In genomic region chr14:85519661-85520305, GRCh38 we compare ENCODE assay signal across 1 cellular context.
A peak's percentile ranks its signal among the peaks of the same experiment; 100 is the strongest.
TF ChIP-seq lines count a peak whose summit lies in the region.

No MANE protein-coding gene starts in this region.

TF ChIP-seq in HepG2, 621 proteins besides CTCF, POLR2A, EP300 and RAD21 (continues in another document):
- TF ChIP-seq IRF2 (CRISPR knock-in tag; IDR thresholded peaks at IDR 0.05) (peak; percentile 69; the same call in 1 of the 2 replicates), FOXO1 (CRISPR knock-in tag; IDR thresholded peaks at IDR 0.05) (peak; percentile 79), ZNF614 (CRISPR knock-in tag; IDR thresholded peaks at IDR 0.05; ENCODE audit: borderline replicate concordance) (0 out of 2 replicates have a peak, but pooled peaks have one; percentile 48), ZNF441 (CRISPR knock-in tag; IDR thresholded peaks at IDR 0.05; ENCODE audit: borderline replicate concordance) (0 out of 2 replicates have a peak, but pooled peaks have one; percentile 23), ASH2L (IDR thresholded peaks at IDR 0.05; ENCODE audit: insufficient read length, low read depth, low read length) (peak; percentile 35), NR2F1 (CRISPR knock-in tag; IDR thresholded peaks at IDR 0.05) (peak in 1 of 2 experiments; percentile 31; a peak in 1 of 4 replicates), MEIS1 (CRISPR knock-in tag; IDR thresholded peaks at IDR 0.05; ENCODE audit: borderline replicate concordance) (0 out of 2 replicates have a peak, but pooled peaks have one; percentile 81), ZNF747 (CRISPR knock-in tag; IDR thresholded peaks at IDR 0.05; ENCODE audit: borderline replicate concordance) (no peak), SAP130 (CRISPR knock-in tag; IDR thresholded peaks at IDR 0.05; ENCODE audit: low read depth) (peak; percentile 80), HNF4A (CRISPR knock-in tag; IDR thresholded peaks at IDR 0.05) (peak; percentile 97), ZBTB20 (CRISPR knock-in tag; IDR thresholded peaks at IDR 0.05; ENCODE audit: borderline replicate concordance, low read depth) (peak; percentile 89; the same call in 1 of the 2 replicates), RCOR2 (CRISPR knock-in tag; IDR thresholded peaks at IDR 0.05) (peak; percentile 70; the same call in 1 of the 2 replicates), HDAC1 (CRISPR knock-in tag; IDR thresholded peaks at IDR 0.05) (0 out of 2 replicates have a peak, but pooled peaks have one; percentile 37), ZNF652 (CRISPR knock-in tag; IDR thresholded peaks at IDR 0.05; ENCODE audit: borderline replicate concordance, low read depth) (peak; percentile 87), ZUFSP (CRISPR knock-in tag; IDR thresholded peaks at IDR 0.05; ENCODE audit: borderline replicate concordance) (no peak), CEBPB (IDR thresholded peaks at IDR 0.05; ENCODE audit: borderline replicate concordance, low read depth, low read length) (peak; percentile 73; the same call in 1 of the 2 replicates), EHMT2 (IDR thresholded peaks at IDR 0.05; ENCODE audit: borderline replicate concordance, low read depth, low read length) (peak; percentile 49; the same call in 1 of the 2 replicates), NR2F2 (IDR thresholded peaks at IDR 0.05; ENCODE audit: borderline replicate concordance, low read depth) (0 out of 2 replicates have a peak, but pooled peaks have one; percentile 40), BRF2 (CRISPR knock-in tag; IDR thresholded peaks at IDR 0.05) (peak; percentile 54; the same call in 1 of the 2 replicates), AHDC1 (CRISPR knock-in tag; IDR thresholded peaks at IDR 0.05; ENCODE audit: borderline replicate concordance) (peak; percentile 97), DPF2 (CRISPR knock-in tag; IDR thresholded peaks at IDR 0.05; ENCODE audit: borderline replicate concordance, low read depth) (peak; percentile 87), NCOR1 (IDR thresholded peaks at IDR 0.05; ENCODE audit: borderline replicate concordance, low read length) (peak; percentile 85; the same call in 1 of the 2 replicates), CREM (IDR thresholded peaks at IDR 0.05) (peak; percentile 62; the same call in 1 of the 2 replicates), CREM (CRISPR knock-in tag; IDR thresholded peaks at IDR 0.05) (no peak), CREB1 (IDR thresholded peaks at IDR 0.05) (no peak), CREB1 (CRISPR knock-in tag; IDR thresholded peaks at IDR 0.05) (peak; percentile 46)
- TF ChIP-seq, protein P1, sequence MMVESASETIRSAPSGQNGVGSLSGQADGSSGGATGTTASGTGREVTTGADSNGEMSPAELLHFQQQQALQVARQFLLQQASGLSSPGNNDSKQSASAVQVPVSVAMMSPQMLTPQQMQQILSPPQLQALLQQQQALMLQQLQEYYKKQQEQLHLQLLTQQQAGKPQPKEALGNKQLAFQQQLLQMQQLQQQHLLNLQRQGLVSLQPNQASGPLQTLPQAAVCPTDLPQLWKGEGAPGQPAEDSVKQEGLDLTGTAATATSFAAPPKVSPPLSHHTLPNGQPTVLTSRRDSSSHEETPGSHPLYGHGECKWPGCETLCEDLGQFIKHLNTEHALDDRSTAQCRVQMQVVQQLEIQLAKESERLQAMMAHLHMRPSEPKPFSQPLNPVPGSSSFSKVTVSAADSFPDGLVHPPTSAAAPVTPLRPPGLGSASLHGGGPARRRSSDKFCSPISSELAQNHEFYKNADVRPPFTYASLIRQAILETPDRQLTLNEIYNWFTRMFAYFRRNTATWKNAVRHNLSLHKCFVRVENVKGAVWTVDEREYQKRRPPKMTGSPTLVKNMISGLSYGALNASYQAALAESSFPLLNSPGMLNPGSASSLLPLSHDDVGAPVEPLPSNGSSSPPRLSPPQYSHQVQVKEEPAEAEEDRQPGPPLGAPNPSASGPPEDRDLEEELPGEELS (CRISPR knock-in tag; IDR thresholded peaks at IDR 0.05), result peak; percentile 84
- TF ChIP-seq, protein P2, sequence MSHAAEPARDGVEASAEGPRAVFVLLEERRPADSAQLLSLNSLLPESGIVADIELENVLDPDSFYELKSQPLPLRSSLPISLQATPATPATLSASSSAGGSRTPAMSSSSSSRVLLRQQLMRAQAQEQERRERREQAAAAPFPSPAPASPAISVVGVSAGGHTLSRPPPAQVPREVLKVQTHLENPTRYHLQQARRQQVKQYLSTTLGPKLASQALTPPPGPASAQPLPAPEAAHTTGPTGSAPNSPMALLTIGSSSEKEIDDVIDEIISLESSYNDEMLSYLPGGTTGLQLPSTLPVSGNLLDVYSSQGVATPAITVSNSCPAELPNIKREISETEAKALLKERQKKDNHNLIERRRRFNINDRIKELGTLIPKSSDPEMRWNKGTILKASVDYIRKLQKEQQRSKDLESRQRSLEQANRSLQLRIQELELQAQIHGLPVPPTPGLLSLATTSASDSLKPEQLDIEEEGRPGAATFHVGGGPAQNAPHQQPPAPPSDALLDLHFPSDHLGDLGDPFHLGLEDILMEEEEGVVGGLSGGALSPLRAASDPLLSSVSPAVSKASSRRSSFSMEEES (CRISPR knock-in tag; IDR thresholded peaks at IDR 0.05), result peak; percentile 46; the same call in 1 of the 2 replicates
- TF ChIP-seq, protein P3, sequence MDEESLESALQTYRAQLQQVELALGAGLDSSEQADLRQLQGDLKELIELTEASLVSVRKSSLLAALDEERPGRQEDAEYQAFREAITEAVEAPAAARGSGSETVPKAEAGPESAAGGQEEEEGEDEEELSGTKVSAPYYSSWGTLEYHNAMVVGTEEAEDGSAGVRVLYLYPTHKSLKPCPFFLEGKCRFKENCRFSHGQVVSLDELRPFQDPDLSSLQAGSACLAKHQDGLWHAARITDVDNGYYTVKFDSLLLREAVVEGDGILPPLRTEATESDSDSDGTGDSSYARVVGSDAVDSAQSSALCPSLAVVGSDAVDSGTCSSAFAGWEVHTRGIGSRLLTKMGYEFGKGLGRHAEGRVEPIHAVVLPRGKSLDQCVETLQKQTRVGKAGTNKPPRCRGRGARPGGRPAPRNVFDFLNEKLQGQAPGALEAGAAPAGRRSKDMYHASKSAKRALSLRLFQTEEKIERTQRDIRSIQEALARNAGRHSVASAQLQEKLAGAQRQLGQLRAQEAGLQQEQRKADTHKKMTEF (CRISPR knock-in tag; IDR thresholded peaks at IDR 0.05), result peak; percentile 79
- TF ChIP-seq, protein P4, sequence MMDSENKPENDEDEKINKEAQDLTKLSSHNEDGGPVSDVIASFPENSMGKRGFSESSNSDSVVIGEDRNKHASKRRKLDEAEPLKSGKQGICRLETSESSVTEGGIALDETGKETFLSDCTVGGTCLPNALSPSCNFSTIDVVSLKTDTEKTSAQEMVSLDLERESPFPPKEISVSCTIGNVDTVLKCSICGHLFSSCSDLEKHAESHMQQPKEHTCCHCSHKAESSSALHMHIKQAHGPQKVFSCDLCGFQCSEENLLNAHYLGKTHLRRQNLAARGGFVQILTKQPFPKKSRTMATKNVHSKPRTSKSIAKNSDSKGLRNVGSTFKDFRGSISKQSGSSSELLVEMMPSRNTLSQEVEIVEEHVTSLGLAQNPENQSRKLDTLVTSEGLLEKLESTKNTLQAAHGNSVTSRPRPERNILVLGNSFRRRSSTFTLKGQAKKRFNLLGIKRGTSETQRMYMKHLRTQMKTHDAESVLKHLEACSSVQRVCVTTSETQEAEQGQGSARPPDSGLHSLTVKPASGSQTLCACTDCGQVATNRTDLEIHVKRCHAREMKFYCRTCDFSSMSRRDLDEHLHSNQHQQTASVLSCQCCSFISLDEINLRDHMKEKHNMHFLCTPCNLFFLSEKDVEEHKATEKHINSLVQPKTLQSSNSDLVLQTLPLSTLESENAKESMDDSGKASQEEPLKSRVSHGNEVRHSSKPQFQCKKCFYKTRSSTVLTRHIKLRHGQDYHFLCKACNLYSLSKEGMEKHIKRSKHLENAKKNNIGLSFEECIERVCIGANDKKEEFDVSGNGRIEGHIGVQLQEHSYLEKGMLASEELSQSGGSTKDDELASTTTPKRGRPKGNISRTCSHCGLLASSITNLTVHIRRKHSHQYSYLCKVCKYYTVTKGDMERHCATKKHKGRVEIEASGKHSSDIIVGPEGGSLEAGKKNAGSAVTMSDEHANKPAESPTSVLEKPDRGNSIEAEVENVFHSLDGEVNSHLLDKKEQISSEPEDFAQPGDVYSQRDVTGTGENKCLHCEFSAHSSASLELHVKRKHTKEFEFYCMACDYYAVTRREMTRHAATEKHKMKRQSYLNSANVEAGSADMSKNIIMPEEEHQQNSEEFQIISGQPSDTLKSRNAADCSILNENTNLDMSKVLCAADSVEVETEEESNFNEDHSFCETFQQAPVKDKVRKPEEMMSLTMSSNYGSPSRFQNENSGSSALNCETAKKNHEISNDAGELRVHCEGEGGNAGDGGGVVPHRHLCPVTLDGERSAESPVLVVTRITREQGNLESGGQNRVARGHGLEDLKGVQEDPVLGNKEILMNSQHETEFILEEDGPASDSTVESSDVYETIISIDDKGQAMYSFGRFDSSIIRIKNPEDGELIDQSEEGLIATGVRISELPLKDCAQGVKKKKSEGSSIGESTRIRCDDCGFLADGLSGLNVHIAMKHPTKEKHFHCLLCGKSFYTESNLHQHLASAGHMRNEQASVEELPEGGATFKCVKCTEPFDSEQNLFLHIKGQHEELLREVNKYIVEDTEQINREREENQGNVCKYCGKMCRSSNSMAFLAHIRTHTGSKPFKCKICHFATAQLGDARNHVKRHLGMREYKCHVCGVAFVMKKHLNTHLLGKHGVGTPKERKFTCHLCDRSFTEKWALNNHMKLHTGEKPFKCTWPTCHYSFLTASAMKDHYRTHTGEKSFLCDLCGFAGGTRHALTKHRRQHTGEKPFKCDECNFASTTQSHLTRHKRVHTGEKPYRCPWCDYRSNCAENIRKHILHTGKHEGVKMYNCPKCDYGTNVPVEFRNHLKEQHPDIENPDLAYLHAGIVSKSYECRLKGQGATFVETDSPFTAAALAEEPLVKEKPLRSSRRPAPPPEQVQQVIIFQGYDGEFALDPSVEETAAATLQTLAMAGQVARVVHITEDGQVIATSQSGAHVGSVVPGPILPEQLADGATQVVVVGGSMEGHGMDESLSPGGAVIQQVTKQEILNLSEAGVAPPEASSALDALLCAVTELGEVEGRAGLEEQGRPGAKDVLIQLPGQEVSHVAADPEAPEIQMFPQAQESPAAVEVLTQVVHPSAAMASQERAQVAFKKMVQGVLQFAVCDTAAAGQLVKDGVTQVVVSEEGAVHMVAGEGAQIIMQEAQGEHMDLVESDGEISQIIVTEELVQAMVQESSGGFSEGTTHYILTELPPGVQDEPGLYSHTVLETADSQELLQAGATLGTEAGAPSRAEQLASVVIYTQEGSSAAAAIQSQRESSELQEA (CRISPR knock-in tag; IDR thresholded peaks at IDR 0.05; ENCODE audit: not compliant biosample characterization), result no peak
- TF ChIP-seq, protein P5, sequence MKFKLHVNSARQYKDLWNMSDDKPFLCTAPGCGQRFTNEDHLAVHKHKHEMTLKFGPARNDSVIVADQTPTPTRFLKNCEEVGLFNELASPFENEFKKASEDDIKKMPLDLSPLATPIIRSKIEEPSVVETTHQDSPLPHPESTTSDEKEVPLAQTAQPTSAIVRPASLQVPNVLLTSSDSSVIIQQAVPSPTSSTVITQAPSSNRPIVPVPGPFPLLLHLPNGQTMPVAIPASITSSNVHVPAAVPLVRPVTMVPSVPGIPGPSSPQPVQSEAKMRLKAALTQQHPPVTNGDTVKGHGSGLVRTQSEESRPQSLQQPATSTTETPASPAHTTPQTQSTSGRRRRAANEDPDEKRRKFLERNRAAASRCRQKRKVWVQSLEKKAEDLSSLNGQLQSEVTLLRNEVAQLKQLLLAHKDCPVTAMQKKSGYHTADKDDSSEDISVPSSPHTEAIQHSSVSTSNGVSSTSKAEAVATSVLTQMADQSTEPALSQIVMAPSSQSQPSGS (CRISPR knock-in tag; IDR thresholded peaks at IDR 0.05), result 0 out of 2 replicates have a peak, but pooled peaks have one; percentile 45
